ENCODE assay signal across 11 cellular contexts in the genomic region with DNA sequence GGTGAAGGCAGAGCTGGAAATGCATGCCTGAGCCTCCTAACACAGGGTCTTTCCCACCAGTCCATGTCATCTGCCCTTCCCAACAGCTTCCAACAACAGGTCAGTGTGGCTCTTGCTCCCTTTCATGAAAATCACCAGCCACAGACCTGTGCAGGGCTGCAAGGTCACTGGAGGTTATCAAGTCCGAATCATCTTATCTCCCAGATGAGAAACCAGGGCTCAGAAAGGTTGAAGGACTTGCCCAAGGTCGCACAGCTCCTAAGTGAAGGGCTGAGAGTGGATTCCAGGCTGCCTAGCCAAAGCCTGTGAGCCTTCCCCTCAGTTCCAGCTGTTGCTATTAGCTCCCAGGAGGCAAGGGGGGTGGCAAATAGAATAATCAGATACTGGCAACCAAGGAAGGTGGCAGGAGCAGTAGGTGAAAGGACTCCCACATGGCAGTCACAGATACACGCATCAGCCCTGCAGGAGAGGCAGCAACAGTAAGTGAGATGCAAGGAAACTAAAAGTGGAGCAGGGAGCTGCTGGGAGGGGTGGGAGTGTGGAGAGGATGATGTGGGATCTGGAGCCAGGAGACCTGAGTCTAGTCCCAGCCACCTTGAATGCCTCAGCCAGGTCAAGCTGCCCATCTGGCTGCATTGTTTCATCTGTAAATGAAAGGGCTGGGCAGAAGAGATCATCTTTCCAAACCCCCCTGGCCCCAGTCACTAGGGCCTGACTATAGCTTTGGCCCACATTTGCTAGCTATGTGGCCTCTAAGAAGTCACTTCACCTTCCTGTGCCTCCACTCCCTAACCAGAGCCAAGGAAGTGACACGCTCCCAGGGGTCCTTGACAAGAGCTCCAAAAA.
DNase-seq lines count a peak whose midpoint lies in the region; ATAC-seq, FAIRE-seq and TF ChIP-seq lines count a peak whose summit lies in the region.
"Had no signal": no experiment of that assay in that cellular context is flagged by ENCODE, and none has a peak within 500 bp of the region (broad histone marks: within the 10 kb centered on the region; RNA-seq: fewer than 3 reads in every experiment).

No MANE protein-coding gene starts in this region.

- H3K36me3 Mint-ChIP-seq in natural killer cell treated with Interleukin-12 subunit alpha and Interleukin-12 subunit beta and Interleukin-15 and Interleukin-18, amount 100 ng/mL, for 72 hours, result no peaks in the 10 kb centered on the region

- peak overlapping the region in 1 of 2 donors; percentile 80 for H3K27ac Mint-ChIP-seq in natural killer cell treated with Interleukin-12 subunit alpha and Interleukin-12 subunit beta and Interleukin-15 and Interleukin-18, amount 100 ng/mL, for 72 hours

- in situ Hi-C loops in K562 (cut with MboI), result no loop called here

- H3K36me3 ChIP-seq in cardiac muscle cell (no peaks in the 10 kb centered on the region), K562 (ENCODE audit: control insufficient read depth, insufficient read depth, low read length) (peaks cover 25% of the 10 kb centered on the region; the same call in 2 of the 3 replicates), upper lobe of left lung (no peaks in the 10 kb centered on the region)

- CTCF ChIA-PET in K562 (lab: Yijun Ruan, JAX; ENCODE audit: low intra/inter-chr PET ratio), result no interaction called here

- intact Hi-C loops in right cardiac atrium (cut with DNase I), result loop anchor here in 1 of 4 donors (10.0 kb wide), 1 partner anchor 73 kb away; the partner anchor contains the start of gene SSBP3
- intact Hi-C loops in K562 (cut with micrococcal nuclease), result no loop called here

- peaks cover 53 to 68% of the 10 kb centered on the region in 2 donors for H3K4me1 Mint-ChIP-seq in natural killer cell treated with Interleukin-12 subunit alpha and Interleukin-12 subunit beta and Interleukin-15 and Interleukin-18, amount 100 ng/mL, for 72 hours (ENCODE audit: low read depth in 2 of 2)

- POLR2A ChIA-PET in K562 (lab: Yijun Ruan, JAX), result interaction anchor here (1.0 to 1.4 kb wide), 4 partner anchors 8 to 20 kb away, joined by 3 to 6 read pairs (median 4); no protein-coding TSS in a partner anchor

- no peaks in the 10 kb centered on the region for H3K27me3 Mint-ChIP-seq in natural killer cell treated with Interleukin-12 subunit alpha and Interleukin-12 subunit beta and Interleukin-15 and Interleukin-18, amount 100 ng/mL, for 72 hours

- H3K27me3 ChIP-seq in cardiac muscle cell (no peaks in the 10 kb centered on the region), right cardiac atrium (ENCODE audit: control insufficient read depth, insufficient read depth) (no peaks in the 10 kb centered on the region), K562 (ENCODE audit: control insufficient read depth in 2 of 2, insufficient read depth in 2 of 2, low read length in 2 of 2) (no peaks in the 10 kb centered on the region), upper lobe of left lung (no peaks in the 10 kb centered on the region)

- H3K4me3 ChIP-seq in cardiac muscle cell, result no peak overlapping the region
- H3K4me3 ChIP-seq in right cardiac atrium (ENCODE audit: low read length), result no peak overlapping the region
- no peak overlapping the region for H3K4me3 ChIP-seq in K562
- H3K4me3 ChIP-seq in upper lobe of left lung, result no peak overlapping the region

- TF ChIP-seq POLR2A in K562 (conservative IDR thresholded peaks at IDR 0.05) (no peak), upper lobe of left lung (IDR thresholded peaks at IDR 0.05) (no peak)

- no peak for TF ChIP-seq CTCF in cardiac muscle cell (IDR thresholded peaks at IDR 0.05; ENCODE audit: low read depth, low read length)
- TF ChIP-seq CTCF in K562 (IDR thresholded peaks at IDR 0.05 in 2 of 3, conservative IDR thresholded peaks at IDR 0.05 in 1 of 3; ENCODE audit: insufficient read depth in 2 of 3, low read depth in 1 of 3, low read length in 3 of 3), result no peak
- TF ChIP-seq CTCF in upper lobe of left lung (IDR thresholded peaks at IDR 0.05), result no peak

- H3K9me3 ChIP-seq in cardiac muscle cell (ENCODE audit: low read depth), result no peaks in the 10 kb centered on the region
- no peaks in the 10 kb centered on the region for H3K9me3 ChIP-seq in right cardiac atrium (ENCODE audit: control insufficient read depth, low read length)
- no peaks in the 10 kb centered on the region for H3K9me3 ChIP-seq in K562 (replicated peaks; ENCODE audit: control insufficient read depth, insufficient read depth, low read depth, low read length)
- H3K9me3 ChIP-seq in upper lobe of left lung, result no peaks in the 10 kb centered on the region

- peak overlapping the region in 1 of 2 experiments; percentile 32; a peak in 1 of 4 replicates for H3K9ac ChIP-seq in K562 (ENCODE audit: insufficient read depth in 1 of 2, low read depth in 2 of 2, low read length in 2 of 2)

- ATAC-seq in right cardiac atrium (no peak), K562 (no peak), upper lobe of left lung (ENCODE audit: low FRiP score in 2 of 2) (no peak), GM19452 (IDR thresholded peaks at IDR 0.05; ENCODE audit: unreplicated experiment) (no peak)
- ATAC-seq in natural killer cell treated with Interleukin-12 subunit alpha and Interleukin-12 subunit beta and Interleukin-15 and Interleukin-18, amount 100 ng/mL, for 72 hours, result no peak
- ATAC-seq: esophagus mucosa had no signal

- DNase-seq in cardiac muscle cell (ENCODE audit: low read depth in 1 of 2, low spot score in 1 of 2) (no peak), right cardiac atrium (no peak), K562 (ENCODE audit: extremely low read depth in 1 of 4, low spot score in 3 of 4) (no peak), upper lobe of left lung (no peak), middle frontal gyrus (ENCODE audit: extremely low spot score, low spot score) (no peak), NCI-H226 (no peak)
- no peak for DNase-seq in natural killer cell treated with Interleukin-12 subunit alpha and Interleukin-12 subunit beta and Interleukin-15 and Interleukin-18, amount 100 ng/mL, for 72 hours (ENCODE audit: low spot score)
- DNase-seq: OCI-M1, T-helper 9 cell had no signal

- H2AFZ ChIP-seq in K562 (ENCODE audit: low read depth, low read length), result no peak overlapping the region

- H3K4me1 ChIP-seq in cardiac muscle cell (ENCODE audit: low read depth) (peaks cover 72% of the 10 kb centered on the region), right cardiac atrium (ENCODE audit: control insufficient read depth, insufficient read depth, low read length) (peaks cover 46% of the 10 kb centered on the region), K562 (replicated peaks in 1 of 2; ENCODE audit: control insufficient read depth in 2 of 2, insufficient read depth in 2 of 2, low read length in 2 of 2) (peaks cover 14 to 15% of the 10 kb centered on the region in 2 experiments; a peak in 4 of 5 replicates), upper lobe of left lung (peaks cover 59 to 77% (median 71%) of the 10 kb centered on the region in 4 donors)

- FAIRE-seq in K562 (lab: Jason Lieb, UNC), result no peak

- no peak overlapping the region for H3K4me2 ChIP-seq in K562 (ENCODE audit: insufficient read depth, low read length)

- WGBS in right cardiac atrium, result 64% methylated on average over 4 of the region's 4 CpGs
- 51% methylated on average over 4 of the region's 4 CpGs for WGBS in K562 (ENCODE audit: insufficient coverage, low coverage, missing lambda C conversion rate)
- 82 to 91% methylated on average over 3 to 4 of the region's 4 CpGs for WGBS in upper lobe of left lung, 2 donors

- no TSS peak for BruUV-seq in K562 (replicated peaks; lab: Mats Ljungman, UMichigan)

- peaks cover 69% of the 10 kb centered on the region for H3K79me2 ChIP-seq in K562 (ENCODE audit: control insufficient read depth, insufficient read depth, low read length)

- H4K20me1 ChIP-seq in K562 (replicated peaks; ENCODE audit: control insufficient read depth, insufficient read depth, low read length), result peaks cover 82% of the 10 kb centered on the region

- H3K9me1 ChIP-seq in K562 (ENCODE audit: control insufficient read depth, insufficient read depth, low read length), result peaks cover 9% of the 10 kb centered on the region

- H3K27ac ChIP-seq in cardiac muscle cell (peak overlapping the region; percentile 74), right cardiac atrium (ENCODE audit: low read length) (no peak overlapping the region), K562 (ENCODE audit: extremely low read depth, low read depth, low read length) (no peak overlapping the region), upper lobe of left lung (peak overlapping the region; percentile 6 to 89 (median 56))

- H3K4me3 Mint-ChIP-seq in natural killer cell treated with Interleukin-12 subunit alpha and Interleukin-12 subunit beta and Interleukin-15 and Interleukin-18, amount 100 ng/mL, for 72 hours, result peak overlapping the region; percentile 3

- TF ChIP-seq EP300 in K562 (IDR thresholded peaks at IDR 0.05; ENCODE audit: low read length) (no peak), upper lobe of left lung (IDR thresholded peaks at IDR 0.05) (no peak)

- no peaks in the 10 kb centered on the region for H3K9me3 Mint-ChIP-seq in natural killer cell treated with Interleukin-12 subunit alpha and Interleukin-12 subunit beta and Interleukin-15 and Interleukin-18, amount 100 ng/mL, for 72 hours

- TF ChIP-seq RAD21 in K562 (CRISPR knock-in tag; conservative IDR thresholded peaks at IDR 0.05 in 1 of 2, IDR thresholded peaks at IDR 0.05 in 1 of 2), result no peak

TF ChIP-seq in K562, 482 proteins besides CTCF, POLR2A, EP300 and RAD21 (continues in another document):
- TF ChIP-seq ESRRA (IDR thresholded peaks at IDR 0.05; ENCODE audit: borderline replicate concordance, low read depth) (peak; percentile 50; the same call in 1 of the 2 replicates), POLR2B (IDR thresholded peaks at IDR 0.05; ENCODE audit: low read depth, partially characterized antibody) (no peak)

Comparison
In these comparisons a context has a peak if more than half of its experiments do, and no peak if none do; other contexts are left out.
1. H3K27ac ChIP-seq: peak in cardiac muscle cell (single experiment) and upper lobe of left lung (4 of 4); none in right cardiac atrium (single experiment) and K562 (single experiment).